1 cellular context compared by ENCODE assay signal in genomic region chr3:31959951-31960792, GRCh38.
TF ChIP-seq lines count a peak whose summit lies in the region.

No MANE protein-coding gene starts in this region.

TF ChIP-seq in HCT116, 20 proteins besides CTCF, POLR2A, EP300 and RAD21 (continued from another document):
- TF ChIP-seq REST (IDR thresholded peaks at IDR 0.05; ENCODE audit: low read depth): no peak
- TF ChIP-seq ELF1 (IDR thresholded peaks at IDR 0.05; ENCODE audit: borderline replicate concordance, low read depth): no peak
